ENCODE assay signal across 13 cellular contexts in the genomic region with DNA sequence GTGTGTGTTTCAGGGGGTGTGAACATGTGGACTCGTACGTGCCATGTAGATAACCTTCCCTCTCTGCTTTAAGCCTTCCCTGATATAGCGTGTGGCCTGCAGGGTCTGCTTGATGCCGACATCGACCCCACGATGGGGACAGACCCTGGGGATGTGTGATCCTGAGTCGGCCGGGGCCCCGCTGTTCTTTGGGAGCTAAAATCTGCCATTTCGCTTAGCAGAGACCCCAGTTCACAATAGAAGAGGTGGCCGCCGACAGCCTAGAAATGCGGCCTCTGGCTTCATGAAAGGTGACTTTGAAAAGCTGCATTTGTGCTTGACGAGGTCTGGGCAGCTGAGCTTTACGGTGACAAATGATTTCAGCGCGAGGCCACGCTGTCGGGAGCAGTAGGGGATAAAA.
DNase-seq lines count a peak whose midpoint lies in the region; ATAC-seq and TF ChIP-seq lines count a peak whose summit lies in the region.
"Had no signal": no experiment of that assay in that cellular context is flagged by ENCODE, and none has a peak within 500 bp of the region (broad histone marks: within the 10 kb centered on the region; RNA-seq: fewer than 3 reads in every experiment).

No MANE protein-coding gene starts in this region.

- in situ Hi-C loops in KBM-7 (cut with MboI; ENCODE audit: low pct_unique_long_range_greater_than_20kb, low sequenced_read_pairs): no loop called here

- H3K9me3 ChIP-seq in cardiac muscle cell (ENCODE audit: low read depth) (no peaks in the 10 kb centered on the region), right cardiac atrium (ENCODE audit: control insufficient read depth, low read length) (no peaks in the 10 kb centered on the region), WERI-Rb-1 (ENCODE audit: severe bottlenecking) (no peaks in the 10 kb centered on the region)

- 58% methylated on average over 19 of the region's 19 CpGs for WGBS in right cardiac atrium

- DNase-seq in cardiac muscle cell (ENCODE audit: low read depth in 1 of 2, low spot score in 1 of 2) (no peak), right cardiac atrium (no peak), left kidney (ENCODE audit: low read depth, low spot score) (peak; percentile 16), posterior vena cava (ENCODE audit: low spot score) (peak; percentile 66), NCI-H1105 treated with DMSO at 0.1 percent for 48 hours (lab: John Stamatoyannopoulos, UW) (no peak), WERI-Rb-1 (no peak), KBM-7 (no peak)
- DNase-seq: Calu3; CD4-positive, CD25-positive, alpha-beta regulatory T cell; DMS 273 treated with DMSO at 0.1 percent for 48 hours had no signal

- H3K36me3 ChIP-seq in cardiac muscle cell: no peaks in the 10 kb centered on the region
- H3K36me3 ChIP-seq in WERI-Rb-1: no peaks in the 10 kb centered on the region

- peaks cover 11% of the 10 kb centered on the region for H3K4me1 ChIP-seq in cardiac muscle cell (ENCODE audit: low read depth)
- no peaks in the 10 kb centered on the region for H3K4me1 ChIP-seq in right cardiac atrium (ENCODE audit: control insufficient read depth, insufficient read depth, low read length)

- intact Hi-C loops in right cardiac atrium (cut with DNase I): no loop called here
- intact Hi-C loops in posterior vena cava (cut with DNase I): no loop called here

- H3K4me3 ChIP-seq in cardiac muscle cell (no peak overlapping the region), right cardiac atrium (ENCODE audit: low read length) (no peak overlapping the region), WERI-Rb-1 (ENCODE audit: low read depth, low read length) (no peak overlapping the region)

- no peak for ATAC-seq in right cardiac atrium
- ATAC-seq: HCT116 had no signal

- TF ChIP-seq CTCF in cardiac muscle cell (IDR thresholded peaks at IDR 0.05; ENCODE audit: low read depth, low read length) (no peak), WERI-Rb-1 (IDR thresholded peaks at IDR 0.05; ENCODE audit: low read depth, low read length) (no peak)

- peak overlapping the region; percentile 31 for H3K27ac ChIP-seq in cardiac muscle cell
- H3K27ac ChIP-seq in right cardiac atrium (ENCODE audit: low read length): no peak overlapping the region
- H3K27ac ChIP-seq in WERI-Rb-1: no peak overlapping the region
- H3K27ac ChIP-seq: 22Rv1, HL-60 had no signal

- no peaks in the 10 kb centered on the region for H3K27me3 ChIP-seq in cardiac muscle cell
- no peaks in the 10 kb centered on the region for H3K27me3 ChIP-seq in right cardiac atrium (ENCODE audit: control insufficient read depth, insufficient read depth)
- H3K27me3 ChIP-seq in WERI-Rb-1 (ENCODE audit: insufficient read depth, low read depth, severe bottlenecking): no peaks in the 10 kb centered on the region

Comparison
In these comparisons a context has a peak if more than half of its experiments do, and no peak if none do; other contexts are left out.
1. DNase-seq: peak in left kidney (single experiment) and posterior vena cava (single experiment); none in cardiac muscle cell (0 of 2), right cardiac atrium (0 of 3), NCI-H1105 treated with DMSO at 0.1 percent for 48 hours (single experiment), WERI-Rb-1 (single experiment) and KBM-7 (single experiment).